8 cellular contexts compared by ENCODE assay signal in genomic region chr9:33167949-33168535, GRCh38. TPM values are rescaled to one million over a fixed set of nuclear protein-coding genes. Genes with fewer than 3 reads are reported as not detected.
A peak's percentile ranks its signal among the peaks of the same experiment; 100 is the strongest.
DNase-seq lines count a peak whose midpoint lies in the region; ATAC-seq, FAIRE-seq and TF ChIP-seq lines count a peak whose summit lies in the region.

No MANE protein-coding gene starts in this region.

- H2BK5ac ChIP-seq in mesendoderm (ENCODE audit: low read length), result no peak overlapping the region

- no peak overlapping the region for H2BK120ac ChIP-seq in mesendoderm (ENCODE audit: low read depth, low read length)

- H2AFZ ChIP-seq in MM.1S (ENCODE audit: low read length) (peak overlapping the region; percentile 88), GM12878 (ENCODE audit: control insufficient read depth, low read depth, low read length) (peak overlapping the region; percentile 71)

- TF ChIP-seq RAD21 in GM12878 (IDR thresholded peaks at IDR 0.05; ENCODE audit: insufficient read depth, low read depth, low read length), result 0 out of 2 replicates have a peak, but pooled peaks have one; percentile 0

- peaks cover 8% of the 10 kb centered on the region for H3K79me1 ChIP-seq in mesendoderm (ENCODE audit: low read length)

- intact Hi-C loops in GM12878 (cut with micrococcal nuclease; ENCODE audit: unreplicated experiment), result loop anchor here (2.0 to 10.0 kb wide), 4 partner anchors 35 to 141 kb away; partner anchors contain the start of genes DNAJA1 and NFX1
- intact Hi-C loops in aorta (cut with DNase I), result loop anchor here in 1 of 2 donors (1.0 kb wide), 1 partner anchor 30 kb away; no protein-coding TSS in a partner anchor

- H3K4me3 ChIP-seq in MM.1S (ENCODE audit: low read length) (peak overlapping the region; percentile 65), GM12878 (peak overlapping the region; percentile 74), mesendoderm (ENCODE audit: low read length) (peak overlapping the region; percentile 51), aorta (ENCODE audit: low read length in 2 of 2) (peak overlapping the region; percentile 9 to 10)

- no peaks in the 10 kb centered on the region for H3K27me3 ChIP-seq in MM.1S (replicated peaks; ENCODE audit: insufficient read depth, low read length)
- H3K27me3 ChIP-seq in GM12878 (replicated peaks in 1 of 2; ENCODE audit: control insufficient read depth in 2 of 2, insufficient read depth in 2 of 2, low read length in 1 of 2), result no peaks in the 10 kb centered on the region
- H3K27me3 ChIP-seq in mesendoderm (ENCODE audit: insufficient read depth, low read length, poor library complexity), result no peaks in the 10 kb centered on the region
- no peaks in the 10 kb centered on the region for H3K27me3 ChIP-seq in aorta (ENCODE audit: control insufficient read depth in 1 of 2, insufficient read depth in 2 of 2, low read length in 1 of 2)

- no peaks in the 10 kb centered on the region for H3K36me3 ChIP-seq in MM.1S (replicated peaks; ENCODE audit: insufficient read depth, low read length)
- H3K36me3 ChIP-seq in GM12878 (ENCODE audit: control insufficient read depth in 2 of 2, insufficient read depth in 2 of 2, low read length in 1 of 2), result no peaks in the 10 kb centered on the region; a peak in 1 of 4 replicates
- no peaks in the 10 kb centered on the region for H3K36me3 ChIP-seq in mesendoderm (ENCODE audit: control insufficient read depth, insufficient read depth, low read length)
- H3K36me3 ChIP-seq in aorta (ENCODE audit: control insufficient read depth in 1 of 2, insufficient read depth in 2 of 2, low read length in 1 of 2), result no peaks in the 10 kb centered on the region

- BruUV-seq in GM12878 (replicated peaks; lab: Mats Ljungman, UMichigan), result TSS peak; percentile 83

- H3K4me1 ChIP-seq in MM.1S (ENCODE audit: low read length), result peaks cover 20% of the 10 kb centered on the region
- peaks cover 26% of the 10 kb centered on the region for H3K4me1 ChIP-seq in GM12878 (ENCODE audit: control insufficient read depth, insufficient read depth, low read length)
- H3K4me1 ChIP-seq in mesendoderm (ENCODE audit: control insufficient read depth, low read depth, low read length), result peaks cover 12% of the 10 kb centered on the region
- H3K4me1 ChIP-seq in aorta (ENCODE audit: control insufficient read depth in 1 of 2, insufficient read depth in 2 of 2, low read length in 2 of 2), result peaks cover 0 to 17% of the 10 kb centered on the region in 2 donors

- peak overlapping the region; percentile 59 for H3K23ac ChIP-seq in mesendoderm (ENCODE audit: low read length)

- TF ChIP-seq EP300 in GM12878 (IDR thresholded peaks at IDR 0.05; ENCODE audit: borderline replicate concordance in 1 of 2, control insufficient read depth in 1 of 2, low read depth in 2 of 2, low read length in 2 of 2), result no peak

- H3F3A ChIP-seq in MM.1S (ENCODE audit: insufficient read depth, low read length), result peaks cover 35% of the 10 kb centered on the region

- H2AK5ac ChIP-seq in mesendoderm (ENCODE audit: low read length), result no peak overlapping the region

- peak; percentile 7 for DNase-seq in MM.1S
- no peak for DNase-seq in GM12878 (ENCODE audit: low read depth, low spot score)
- peak; percentile 40 for DNase-seq in mesendoderm
- no peak for DNase-seq in aorta
- no peak for DNase-seq in DMS153 treated with DMSO at 0.1 percent for 48 hours (lab: John Stamatoyannopoulos, UW; ENCODE audit: unreplicated experiment)
- DNase-seq in NCI-H1417 treated with DMSO at 0.1 percent for 48 hours (lab: John Stamatoyannopoulos, UW), result no peak
- DNase-seq in NCI-H526 treated with DMSO at 0.1 percent for 48 hours (lab: John Stamatoyannopoulos, UW), result no peak

- SMC1A ChIA-PET in GM12878 (lab: Charles Lee; ENCODE audit: uncharacterized antibody, unreplicated experiment), result interaction anchor here (0.6 to 2.7 kb wide), 11 partner anchors 9 to 131 kb away, joined by 3 to 13 read pairs (median 4); no protein-coding TSS in a partner anchor

- CTCF ChIA-PET in GM12878 (lab: Yijun Ruan, JAX), result interaction anchor here (0.7 to 5.1 kb wide), 9 partner anchors 10 to 103 kb away, joined by 3 to 44 read pairs (median 6); partner anchors contain the start of gene SMU1

- in situ Hi-C loops in GM12878 (cut with MboI), result no loop called here

- H2BK15ac ChIP-seq in mesendoderm (replicated peaks; ENCODE audit: low read depth), result no peak overlapping the region

- ATAC-seq in GM18505 (IDR thresholded peaks at IDR 0.05; ENCODE audit: unreplicated experiment), result peak; percentile 2
- ATAC-seq in GM12878, result peak; percentile 1; the same call in 1 of the 3 replicates
- ATAC-seq in aorta (ENCODE audit: low FRiP score), result no peak

- H3K79me2 ChIP-seq in MM.1S (ENCODE audit: low read length), result peaks cover 37% of the 10 kb centered on the region
- peaks cover 49% of the 10 kb centered on the region for H3K79me2 ChIP-seq in GM12878 (ENCODE audit: control insufficient read depth, insufficient read depth, low read length)
- peaks cover 11% of the 10 kb centered on the region for H3K79me2 ChIP-seq in mesendoderm (ENCODE audit: control insufficient read depth, insufficient read depth, low read length)

- H3K4ac ChIP-seq in mesendoderm (ENCODE audit: low read depth, low read length), result no peak overlapping the region

- no peaks in the 10 kb centered on the region for H3K9me3 ChIP-seq in MM.1S (replicated peaks; ENCODE audit: insufficient read depth, low read length)
- no peaks in the 10 kb centered on the region for H3K9me3 ChIP-seq in GM12878 (replicated peaks; ENCODE audit: control insufficient read depth, insufficient read depth, low read length)
- no peaks in the 10 kb centered on the region for H3K9me3 ChIP-seq in aorta (ENCODE audit: control insufficient read depth, low read length)

- H4K20me1 ChIP-seq in MM.1S (ENCODE audit: insufficient read depth, low read length) (no peaks in the 10 kb centered on the region), GM12878 (ENCODE audit: control insufficient read depth, insufficient read depth) (0 out of 2 replicates have a peak, but pooled peaks cover 3% of the 10 kb centered on the region)

- no peak overlapping the region for H4K8ac ChIP-seq in mesendoderm (ENCODE audit: low read depth, low read length)

- TF ChIP-seq POLR2A in GM18505 (IDR thresholded peaks at IDR 0.05; ENCODE audit: borderline replicate concordance, extremely low read depth, insufficient read depth, insufficient read length) (no peak), GM12878 (IDR thresholded peaks at IDR 0.05; ENCODE audit: low read depth, low read length) (no peak)

- H3K27ac ChIP-seq in MM.1S (ENCODE audit: low read length) (peak overlapping the region; percentile 72; the same call in 1 of the 2 replicates), GM12878 (ENCODE audit: control insufficient read depth, insufficient read depth) (peak overlapping the region; percentile 81), mesendoderm (ENCODE audit: low read depth, low read length) (no peak overlapping the region), aorta (ENCODE audit: low read depth in 1 of 2, low read length in 2 of 2) (peak overlapping the region; percentile 23 to 90)

- peak overlapping the region; percentile 96 for H3K56ac ChIP-seq in mesendoderm (ENCODE audit: low read length)

- H3K9ac ChIP-seq in MM.1S (ENCODE audit: low read length) (peak overlapping the region; percentile 73; the same call in 1 of the 2 replicates), GM12878 (ENCODE audit: control insufficient read depth, insufficient read depth, low read length) (peak overlapping the region; percentile 77), mesendoderm (ENCODE audit: low read length) (peak overlapping the region; percentile 88)

- peak overlapping the region; percentile 9 for H3K18ac ChIP-seq in mesendoderm (ENCODE audit: low read length)

- FAIRE-seq in GM12878 (lab: Jason Lieb, UNC), result peak; percentile 38

- TF ChIP-seq CTCF in MM.1S (IDR thresholded peaks at IDR 0.05; ENCODE audit: low read length), result no peak
- TF ChIP-seq CTCF in GM12878 (IDR thresholded peaks at IDR 0.05 in 2 of 3, conservative IDR thresholded peaks at IDR 0.05 in 1 of 3; ENCODE audit: control insufficient read depth in 2 of 3, extremely low read depth in 1 of 3, insufficient read depth in 1 of 3, low read depth in 3 of 3, low read length in 3 of 3), result no peak

- POLR2A ChIA-PET in GM12878 (lab: Charles Lee), result interaction anchor here (0.8 to 2.1 kb wide), 12 partner anchors 10 to 143 kb away, joined by 3 to 7 read pairs (median 4); partner anchors contain the start of genes BAG1, CHMP5, DNAJA1 and SMU1

- no peak overlapping the region for H4K5ac ChIP-seq in mesendoderm (ENCODE audit: low read length)

- 11% methylated on average over 9 of the region's 9 CpGs for WGBS in GM12878 (ENCODE audit: insufficient coverage, insufficient replicate concordance, low lambda C conversion rate, missing lambda C conversion rate)
- WGBS in mesendoderm (ENCODE audit: extremely low coverage, insufficient coverage, low lambda C conversion rate), result no CpG with 5 or more reads among the region's 9 CpGs
- WGBS in aorta, 2 donors, result 21 to 27% methylated on average over 9 of the region's 9 CpGs

- peak overlapping the region; percentile 92 for H3K4me2 ChIP-seq in MM.1S (ENCODE audit: low read depth, low read length)
- peak overlapping the region; percentile 98 for H3K4me2 ChIP-seq in GM12878 (ENCODE audit: control insufficient read depth, insufficient read depth)
- H3K4me2 ChIP-seq in mesendoderm (ENCODE audit: low read length), result peak overlapping the region; percentile 69

- no peaks in the 10 kb centered on the region for H3K9me2 ChIP-seq in MM.1S (replicated peaks; ENCODE audit: insufficient read depth, low read length)

- RAD21 ChIA-PET in GM12878 (lab: Charles Lee; ENCODE audit: unreplicated experiment), result interaction anchor here (1.0 to 3.0 kb wide), 12 partner anchors 8 to 142 kb away, joined by 3 to 16 read pairs (median 4); no protein-coding TSS in a partner anchor

RNA-seq across cellular contexts. Expression of gene B4GALT1, which starts 0.9 kb away (rescaled TPM):
- 47.6 and 51.1 TPM in 2 replicates for total RNA-seq in GM12878 (2013; cell fraction: nucleolus; rRNA removed)
- total RNA-seq in GM12878 (2014; rRNA removed) (23.4 and 24.2 TPM in 2 replicates), GM12878 (2014; rRNA removed; fragmentation: Illumina TruSeq; extraction: Trizol) (12.7 and 15.3 TPM in 2 replicates), GM12878 (2021) (77.5 and 79.0 TPM in 2 replicates), aorta (10 to 100 TPM; 74.5 to 95.6 TPM)
- 50.1 TPM for polyA plus RNA-seq in GM12878 (2011; ENCODE audit: low read depth)
- polyA plus RNA-seq in GM12878 (2011; rRNA removed) (29.6 and 36.5 TPM in 2 replicates), GM12878 (2014; fragmentation: Illumina TruSeq; extraction: Trizol) (66.7 and 68.8 TPM in 2 replicates), GM12878 (2014; fragmentation: Nextera tagmentation; extraction: Ambion mirVana) (10 to 100 TPM; 22.4 to 23.3 TPM), GM12878 (2014; rRNA removed) (42.6 and 45.5 TPM in 2 replicates), GM12878 (2016; fragmentation: Nextera tagmentation; extraction: Ambion mirVana) (10 to 100 TPM; 50.2 to 50.8 TPM), aorta (10 to 100 TPM; 15.2 to 36.0 TPM)
- 36.7 and 49.7 TPM in 2 replicates for polyA plus RNA-seq in GM12878 (2011; cell fraction: cytosol; rRNA removed)
- 16.8 and 18.8 TPM in 2 replicates for polyA plus RNA-seq in GM12878 (2011; cell fraction: nucleus; rRNA removed)
- polyA plus RNA-seq in GM12878 (2012), result 58.2 and 65.9 TPM in 2 replicates
- polyA minus RNA-seq in GM12878 (2011; rRNA and poly(A)+ RNA removed), result 48.3 and 58.3 TPM in 2 replicates
- 25.8 and 27.2 TPM in 2 replicates for polyA minus RNA-seq in GM12878 (2011; cell fraction: cytosol; rRNA and poly(A)+ RNA removed)
- 10.3 and 16.8 TPM in 2 replicates for polyA minus RNA-seq in GM12878 (2011; cell fraction: nucleus; rRNA and poly(A)+ RNA removed)
- 16.0 TPM for polyA plus RNA-seq in mesendoderm (2013, experiment 1 of 2)
- polyA plus RNA-seq in mesendoderm (2013, experiment 2 of 2), result 15.4 TPM

Comparison
In these comparisons a context has a peak if more than half of its experiments do, and no peak if none do; other contexts are left out.
1. DNase-seq: peak in MM.1S (single experiment) and mesendoderm (single experiment); none in GM12878 (single experiment), aorta (0 of 2), DMS153 treated with DMSO at 0.1 percent for 48 hours (single experiment), NCI-H1417 treated with DMSO at 0.1 percent for 48 hours (single experiment) and NCI-H526 treated with DMSO at 0.1 percent for 48 hours (single experiment).
2. H3K4me3 ChIP-seq: peak in every context shown above with its lines; median percentile 74 in GM12878; 65 in MM.1S; 51 in mesendoderm; 10 in aorta.
3. Peak in every context shown above with its lines, with median percentiles within 50 percentile points of each other: H3K4me2 ChIP-seq and H3K9ac ChIP-seq.